ENCODE assay signal across 8 cellular contexts in the genomic region with DNA sequence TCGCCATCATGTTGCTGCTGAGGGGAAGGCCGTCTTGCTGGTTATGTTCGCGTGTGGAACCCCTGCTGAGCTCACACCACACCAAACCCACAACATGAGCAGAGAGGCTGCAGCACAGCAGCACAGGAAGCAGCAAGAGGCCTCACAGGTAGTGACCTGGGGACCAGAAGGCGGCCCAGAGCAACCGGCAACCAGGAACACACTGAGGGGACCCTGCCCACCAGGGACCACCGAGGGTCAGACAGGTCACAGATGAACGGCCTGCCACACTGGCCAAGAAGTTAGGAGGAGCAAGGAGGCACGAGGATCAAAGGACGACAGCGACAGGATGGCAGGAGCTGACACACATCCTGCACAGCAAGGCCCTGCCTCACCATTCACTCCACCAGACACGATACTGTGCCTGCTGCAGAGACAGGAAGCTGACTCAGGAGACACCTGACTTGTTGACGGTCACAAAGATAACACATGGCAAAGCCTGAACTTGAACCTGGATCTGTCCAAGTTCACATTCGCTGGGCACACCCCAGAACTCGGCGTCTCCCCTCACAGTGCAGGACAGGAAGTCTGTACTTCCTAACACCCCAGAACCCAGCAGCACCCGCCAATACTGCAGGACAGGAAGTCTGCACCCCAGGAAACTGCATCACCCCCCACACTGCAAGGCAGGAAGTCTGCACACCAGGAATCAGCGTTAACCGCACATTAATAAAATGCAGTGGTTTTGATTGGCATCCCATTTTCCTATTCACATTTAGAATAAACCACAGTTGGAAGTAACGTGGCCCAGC.
A peak's percentile ranks its signal among the peaks of the same experiment; 100 is the strongest.
DNase-seq lines count a peak whose midpoint lies in the region; ATAC-seq and TF ChIP-seq lines count a peak whose summit lies in the region.

No MANE protein-coding gene starts in this region.

- no peak overlapping the region for H3K14ac ChIP-seq in neuronal stem cell (ENCODE audit: low read length)

- ATAC-seq in GM18858 (IDR thresholded peaks at IDR 0.05; ENCODE audit: unreplicated experiment): no peak

- WGBS in neuronal stem cell (ENCODE audit: extremely low coverage in 2 of 2, insufficient read length in 2 of 2, insufficient replicate concordance in 1 of 2), 2 donors: no CpG with 5 or more reads among the region's 20 CpGs
- WGBS in tibial nerve, 2 donors: 58 to 61% methylated on average over 16 to 18 of the region's 20 CpGs

- H2BK12ac ChIP-seq in neuronal stem cell (ENCODE audit: low read length): no peak overlapping the region

- H3K79me1 ChIP-seq in neuronal stem cell (ENCODE audit: low read depth, low read length): peaks cover 49% of the 10 kb centered on the region

- H3K4me1 Mint-ChIP-seq in CD14-positive monocyte (peaks cover 45% of the 10 kb centered on the region), IgD-negative memory B cell (peaks cover 59 to 69% (median 59%) of the 10 kb centered on the region in 3 donors)

- H3K36me3 Mint-ChIP-seq in CD14-positive monocyte (peaks cover 48 to 70% of the 10 kb centered on the region in 2 donors), IgD-negative memory B cell (no peaks in the 10 kb centered on the region)

- TF ChIP-seq POLR2A in tibial nerve (IDR thresholded peaks at IDR 0.05): no peak

- H4K91ac ChIP-seq in neuronal stem cell (ENCODE audit: low read depth, low read length, poor library complexity): no peak overlapping the region

- no peak overlapping the region for H3K9ac ChIP-seq in neuronal stem cell (ENCODE audit: low read depth, low read length, poor library complexity)

- H3K27me3 Mint-ChIP-seq in CD14-positive monocyte (ENCODE audit: low read depth in 3 of 3): peaks cover 0 to 3% (median 3%) of the 10 kb centered on the region in 3 donors
- no peaks in the 10 kb centered on the region for H3K27me3 Mint-ChIP-seq in IgD-negative memory B cell

- TF ChIP-seq EP300 in tibial nerve (IDR thresholded peaks at IDR 0.05): peak in 1 of 2 donors; percentile 41

- no peaks in the 10 kb centered on the region for H3K27me3 ChIP-seq in dorsolateral prefrontal cortex
- H3K27me3 ChIP-seq in neuronal stem cell (ENCODE audit: control insufficient read depth in 3 of 3, insufficient read depth in 3 of 3, low read depth in 1 of 3, low read length in 3 of 3): no peaks in the 10 kb centered on the region
- H3K27me3 ChIP-seq in tibial nerve: no peaks in the 10 kb centered on the region

- no peak overlapping the region for H3K18ac ChIP-seq in neuronal stem cell (ENCODE audit: low read length)

- H3K36me3 ChIP-seq in neuronal stem cell (replicated peaks in 1 of 2; ENCODE audit: control insufficient read depth in 2 of 2, insufficient read depth in 2 of 2, low read length in 2 of 2): peaks cover 25 to 75% of the 10 kb centered on the region in 2 donors
- H3K36me3 ChIP-seq in tibial nerve: peaks cover 0 to 27% (median 0%) of the 10 kb centered on the region in 3 donors

- no peak overlapping the region for H2AFZ ChIP-seq in neuronal stem cell (ENCODE audit: low read length)

- DNase-seq in CD14-positive monocyte (ENCODE audit: low spot score) (peak; percentile 84), dorsolateral prefrontal cortex (no peak), neuronal stem cell (ENCODE audit: low spot score) (no peak), NCI-H526 treated with DMSO at 0.1 percent for 48 hours (lab: John Stamatoyannopoulos, UW) (no peak), tibial nerve (ENCODE audit: low spot score in 2 of 2) (no peak)
- peak; percentile 71 to 76 for DNase-seq in activated CD4-positive, alpha-beta T cell treated with anti-CD3 and anti-CD28 coated beads for 4 hours

- no peak overlapping the region for H4K8ac ChIP-seq in neuronal stem cell (ENCODE audit: low read depth, low read length)

- H2BK15ac ChIP-seq in neuronal stem cell (ENCODE audit: low read length): no peak overlapping the region

- no peak overlapping the region for H2BK5ac ChIP-seq in neuronal stem cell (ENCODE audit: low read length)

- H2BK120ac ChIP-seq in neuronal stem cell (ENCODE audit: low read depth, low read length): no peak overlapping the region

- no peak overlapping the region for H3K4me2 ChIP-seq in neuronal stem cell (ENCODE audit: insufficient read depth, low read length, poor library complexity, severe bottlenecking)

- H3K27ac ChIP-seq in dorsolateral prefrontal cortex (peak overlapping the region in 50 of 59 donors; percentile 8 to 90 (median 76)), neuronal stem cell (replicated peaks; ENCODE audit: low read length) (no peak overlapping the region), tibial nerve (no peak overlapping the region)

- no peak overlapping the region for H2AK5ac ChIP-seq in neuronal stem cell (ENCODE audit: low read depth, low read length)

- H3K4me3 ChIP-seq in dorsolateral prefrontal cortex: no peak overlapping the region
- peak overlapping the region in 1 of 2 donors; percentile 23 for H3K4me3 ChIP-seq in neuronal stem cell (ENCODE audit: low read length in 2 of 2)
- no peak overlapping the region for H3K4me3 ChIP-seq in tibial nerve

- intact Hi-C loops in CD14-positive monocyte (cut with micrococcal nuclease): no loop called here
- intact Hi-C loops in dorsolateral prefrontal cortex (cut with DNase I): no loop called here

- H3K9me3 ChIP-seq in neuronal stem cell (replicated peaks in 1 of 2; ENCODE audit: control insufficient read depth in 2 of 2, insufficient read depth in 1 of 2, low read depth in 1 of 2, low read length in 2 of 2) (no peaks in the 10 kb centered on the region), tibial nerve (no peaks in the 10 kb centered on the region)

- H3K4me3 Mint-ChIP-seq in CD14-positive monocyte (peak overlapping the region; percentile 5 to 20), IgD-negative memory B cell (peak overlapping the region; percentile 32 to 92 (median 76))

- no peak overlapping the region for H3K4ac ChIP-seq in neuronal stem cell (ENCODE audit: low read length)

- H3K9me3 Mint-ChIP-seq in CD14-positive monocyte (no peaks in the 10 kb centered on the region), IgD-negative memory B cell (no peaks in the 10 kb centered on the region)

- peaks cover 0 to 9% of the 10 kb centered on the region in 2 donors for H3K4me1 ChIP-seq in neuronal stem cell (ENCODE audit: control insufficient read depth in 2 of 2, insufficient read depth in 1 of 2, low read depth in 1 of 2, low read length in 2 of 2)
- peaks cover 0 to 82% (median 56%) of the 10 kb centered on the region in 4 donors for H3K4me1 ChIP-seq in tibial nerve

- H3K23ac ChIP-seq in neuronal stem cell (ENCODE audit: low read depth, low read length, poor library complexity): peak overlapping the region; percentile 83

- H3K27ac Mint-ChIP-seq in CD14-positive monocyte: peak overlapping the region in 6 of 7 donors; percentile 60 to 91 (median 81)
- peak overlapping the region; percentile 85 to 92 (median 90) for H3K27ac Mint-ChIP-seq in IgD-negative memory B cell

- no peak for TF ChIP-seq CTCF in CD14-positive monocyte (IDR thresholded peaks at IDR 0.05)
- TF ChIP-seq CTCF in dorsolateral prefrontal cortex (IDR thresholded peaks at IDR 0.05 in 54 of 56, conservative IDR thresholded peaks at IDR 0.05 in 2 of 56; ENCODE audit: low read depth in 1 of 56, partially characterized antibody in 56 of 56): no peak
- TF ChIP-seq CTCF in tibial nerve (IDR thresholded peaks at IDR 0.05): no peak

Comparison
In these comparisons a context has a peak if more than half of its experiments do, and no peak if none do; other contexts are left out.
1. DNase-seq: peak in CD14-positive monocyte (single experiment) and activated CD4-positive, alpha-beta T cell treated with anti-CD3 and anti-CD28 coated beads for 4 hours (2 of 2); none in dorsolateral prefrontal cortex (0 of 10), neuronal stem cell (single experiment), NCI-H526 treated with DMSO at 0.1 percent for 48 hours (single experiment) and tibial nerve (0 of 2).
2. H3K27ac ChIP-seq: peak in dorsolateral prefrontal cortex (50 of 59); none in neuronal stem cell (single experiment) and tibial nerve (0 of 4).